Comparison of ENCODE assay signal across 27 cellular contexts in genomic region chr5:9401786-9402472, GRCh38.
DNase-seq lines count a peak whose midpoint lies in the region; ATAC-seq, FAIRE-seq and TF ChIP-seq lines count a peak whose summit lies in the region.
"Had no signal": no experiment of that assay in that cellular context is flagged by ENCODE, and none has a peak within 500 bp of the region (broad histone marks: within the 10 kb centered on the region; RNA-seq: fewer than 3 reads in every experiment).

No MANE protein-coding gene starts in this region.

- no peak for TF ChIP-seq POLR2A in HepG2 (IDR thresholded peaks at IDR 0.05; ENCODE audit: insufficient read depth in 1 of 2, low read depth in 2 of 2, low read length in 2 of 2)

- DNase-seq in HepG2 (ENCODE audit: low spot score) (no peak), SKM-1 treated with dmso at 0.1 percent for 144 hours (lab: John Stamatoyannopoulos, UW; ENCODE audit: unreplicated experiment) (peak; percentile 35), fibroblast of pulmonary artery (ENCODE audit: low read depth) (peak; percentile 69), LoVo (ENCODE audit: low spot score) (no peak), Right ventricle myocardium inferior (ENCODE audit: missing footprints) (no peak), H7 (no peak), C1 segment of cervical spinal cord (lab: John Stamatoyannopoulos, UW) (no peak)
- DNase-seq: activated CD4-positive, alpha-beta T cell treated with anti-CD3 and anti-CD28 coated beads, Interleukin-2, amount 10 ng/mL, durations not matched to agents 24 days and 14 days; effector CD8-positive, alpha-beta T cell; mesendoderm; naive B cell; NCI-H1092; NCI-H2029 treated with DMSO at 0.1 percent for 48 hours; NCI-H446 treated with DMSO at 0.1 percent for 48 hours; NK-92 treated with Interleukin-12 subunit alpha and Interleukin-12 subunit beta, amount 100 ng/mL, for 24 hours; nucleus accumbens; retina; SJCRH30; stimulated activated CD4-positive, alpha-beta T cell treated with anti-CD3 and anti-CD28 coated beads, Interleukin-12 subunit alpha, Interleukin-12 subunit beta, amount 100 ng/mL, for 4 hours; stimulated activated CD4-positive, alpha-beta T cell treated with anti-CD3 and anti-CD28 coated beads, Interleukin-4, amount 100 ng/mL, for 4 hours; stimulated activated naive CD8-positive, alpha-beta T cell treated with anti-CD3 and anti-CD28 coated beads, Interleukin-15, amount 100 ng/mL, for 72 hours had no signal

- in situ Hi-C loops in HepG2 (cut with HindIII; ENCODE audit: extremely low pct_ligation_motif_present, low pct_unique_long_range_greater_than_20kb): no loop called here

- H3K9me3 ChIP-seq in liver (ENCODE audit: control insufficient read depth in 4 of 4, low read length in 3 of 4): no peaks in the 10 kb centered on the region
- H3K9me3 ChIP-seq in HepG2 (ENCODE audit: low read length): no peaks in the 10 kb centered on the region
- H3K9me3 ChIP-seq: SJCRH30, tibial nerve had no signal

- no TSS peak for BruUV-seq in HepG2 (replicated peaks; lab: Mats Ljungman, UMichigan)

- H3K4me3 ChIP-seq in liver (ENCODE audit: low read depth in 1 of 3, low read length in 3 of 3) (no peak overlapping the region), HepG2 (replicated peaks in 1 of 3; ENCODE audit: insufficient read depth in 1 of 3, low read depth in 2 of 3, low read length in 3 of 3) (no peak overlapping the region), fibroblast of pulmonary artery (replicated peaks; ENCODE audit: low read depth, low read length) (no peak overlapping the region), H7 (ENCODE audit: insufficient read depth, low read depth, low read length) (no peak overlapping the region)
- H3K4me3 ChIP-seq: K562, SJCRH30, tibial nerve had no signal

- H4K20me1 ChIP-seq in HepG2 (ENCODE audit: insufficient read depth, low read length): no peaks in the 10 kb centered on the region

- intact Hi-C loops in HepG2 (cut with micrococcal nuclease; ENCODE audit: unreplicated experiment): no loop called here
- intact Hi-C loops in Right ventricle myocardium inferior (cut with DNase I): no loop called here

- ATAC-seq in HepG2 (no peak), Right ventricle myocardium inferior (no peak)
- ATAC-seq: HCT116; K562; Panc1; stimulated activated naive CD8-positive, alpha-beta T cell treated with anti-CD3 and anti-CD28 coated beads, Interleukin-15, amount 100 ng/mL, for 72 hours had no signal

- TF ChIP-seq EP300 in HepG2 (IDR thresholded peaks at IDR 0.05; ENCODE audit: low read depth in 2 of 2, low read length in 2 of 2) (no peak), HepG2 (CRISPR knock-in tag; IDR thresholded peaks at IDR 0.05; ENCODE audit: borderline replicate concordance) (no peak)

- CTCF ChIA-PET in HepG2 (lab: Yijun Ruan, JAX; ENCODE audit: low intra/inter-chr PET ratio, low total read pairs): no interaction called here

- no peak overlapping the region for H2AFZ ChIP-seq in HepG2 (ENCODE audit: low read length)

- POLR2A ChIA-PET in HepG2 (lab: Yijun Ruan, JAX): no interaction called here

- H3K9ac ChIP-seq in liver (ENCODE audit: low read depth in 1 of 2, low read length in 2 of 2) (no peak overlapping the region), HepG2 (ENCODE audit: insufficient read depth, low read depth, low read length) (no peak overlapping the region)

- H3K27me3 ChIP-seq in liver (ENCODE audit: control insufficient read depth in 4 of 4, insufficient read depth in 4 of 4, low read length in 3 of 4) (no peaks in the 10 kb centered on the region), HepG2 (ENCODE audit: control insufficient read depth in 1 of 2, insufficient read depth in 2 of 2, low read length in 2 of 2) (no peaks in the 10 kb centered on the region), H7 (ENCODE audit: control insufficient read depth, insufficient read depth, low read length) (no peaks in the 10 kb centered on the region)
- H3K27me3 ChIP-seq: SJCRH30, tibial nerve had no signal

- TF ChIP-seq CTCF in liver (IDR thresholded peaks at IDR 0.05; ENCODE audit: low read depth, low read length, missing input control) (no peak), HepG2 (CRISPR knock-in tag; IDR thresholded peaks at IDR 0.05) (no peak), fibroblast of pulmonary artery (IDR thresholded peaks at IDR 0.05; ENCODE audit: low read length, missing control alignments) (no peak)

- peak overlapping the region; percentile 44 to 81 for H3K27ac ChIP-seq in liver (ENCODE audit: low read depth in 1 of 2, low read length in 2 of 2)
- no peak overlapping the region for H3K27ac ChIP-seq in HepG2 (ENCODE audit: extremely low read length, insufficient read depth, low read length)
- H3K27ac ChIP-seq: SJCRH30, tibial nerve, VCaP had no signal

- TF ChIP-seq RAD21 in liver (IDR thresholded peaks at IDR 0.05) (peak; percentile 26 to 31), HepG2 (CRISPR knock-in tag; IDR thresholded peaks at IDR 0.05) (no peak)

- 39% methylated on average over 4 of the region's 4 CpGs for WGBS in liver
- WGBS in HepG2 (ENCODE audit: low lambda C conversion rate): under 1% methylated on average over 4 of the region's 4 CpGs

- no peak for FAIRE-seq in HepG2 (lab: Jason Lieb, UNC)
- FAIRE-seq: K562 had no signal

- no peaks in the 10 kb centered on the region for H3K79me2 ChIP-seq in HepG2 (ENCODE audit: insufficient read depth, low read length)

- H3K4me2 ChIP-seq in HepG2 (ENCODE audit: low read depth, low read length): no peak overlapping the region

- H3K36me3 ChIP-seq in liver (ENCODE audit: control insufficient read depth in 4 of 4, insufficient read depth in 3 of 4, low read depth in 1 of 4, low read length in 3 of 4): no peaks in the 10 kb centered on the region
- no peaks in the 10 kb centered on the region for H3K36me3 ChIP-seq in HepG2 (replicated peaks in 1 of 2; ENCODE audit: control insufficient read depth in 1 of 2, insufficient read depth in 2 of 2, low read length in 2 of 2)
- H3K36me3 ChIP-seq in H7 (replicated peaks; ENCODE audit: control insufficient read depth, insufficient read depth, low read length): no peaks in the 10 kb centered on the region
- H3K36me3 ChIP-seq: SJCRH30, tibial nerve had no signal

- H3K4me1 ChIP-seq in liver (ENCODE audit: control insufficient read depth in 4 of 4, insufficient read depth in 4 of 4, low read length in 3 of 4) (peaks cover 0 to 40% (median 30%) of the 10 kb centered on the region in 4 donors), HepG2 (ENCODE audit: insufficient read depth, low read length) (no peaks in the 10 kb centered on the region)
- H3K4me1 ChIP-seq: SJCRH30, tibial nerve had no signal

TF ChIP-seq in liver, 16 proteins besides CTCF, POLR2A, EP300 and RAD21 (continues in another document):
- TF ChIP-seq ZBTB33 (IDR thresholded peaks at IDR 0.05) (peak; percentile 47), SP1 (IDR thresholded peaks at IDR 0.05) (peak; percentile 47), EGR1 (IDR thresholded peaks at IDR 0.05; ENCODE audit: low read depth in 2 of 2) (no peak), HNF4A (conservative IDR thresholded peaks at IDR 0.05) (peak; percentile 53 to 70), JUND (IDR thresholded peaks at IDR 0.05) (peak in 1 of 2 donors; percentile 56), ATF3 (IDR thresholded peaks at IDR 0.05) (peak; percentile 79)

TF ChIP-seq in HepG2, 621 proteins besides CTCF, POLR2A, EP300 and RAD21:
- no peak for TF ChIP-seq ZSCAN31 (CRISPR knock-in tag; IDR thresholded peaks at IDR 0.05; ENCODE audit: low read depth)
- no peak for TF ChIP-seq ZNF879 (CRISPR knock-in tag; IDR thresholded peaks at IDR 0.05)
- no peak for TF ChIP-seq ATM (IDR thresholded peaks at IDR 0.05; ENCODE audit: borderline replicate concordance)
- TF ChIP-seq TEAD2 (CRISPR knock-in tag; IDR thresholded peaks at IDR 0.05): no peak
- TF ChIP-seq GABPA (IDR thresholded peaks at IDR 0.05; ENCODE audit: low read depth, low read length): no peak
- TF ChIP-seq GABPA (CRISPR knock-in tag; IDR thresholded peaks at IDR 0.05; ENCODE audit: low read depth): no peak
- TF ChIP-seq SRSF1 (optimal IDR thresholded peaks at IDR 0.05; ENCODE audit: low read depth, low read length): no peak
- TF ChIP-seq SKIL (CRISPR knock-in tag; IDR thresholded peaks at IDR 0.05; ENCODE audit: borderline replicate concordance): no peak

Comparison
In these comparisons a context has a peak if more than half of its experiments do, and no peak if none do; other contexts are left out.
1. DNase-seq: peak in SKM-1 treated with dmso at 0.1 percent for 144 hours (single experiment) and fibroblast of pulmonary artery (single experiment); none in HepG2 (single experiment), LoVo (single experiment), Right ventricle myocardium inferior (single experiment), H7 (single experiment) and C1 segment of cervical spinal cord (0 of 14).